ENCODE assay signal across 23 cellular contexts in the genomic region with DNA sequence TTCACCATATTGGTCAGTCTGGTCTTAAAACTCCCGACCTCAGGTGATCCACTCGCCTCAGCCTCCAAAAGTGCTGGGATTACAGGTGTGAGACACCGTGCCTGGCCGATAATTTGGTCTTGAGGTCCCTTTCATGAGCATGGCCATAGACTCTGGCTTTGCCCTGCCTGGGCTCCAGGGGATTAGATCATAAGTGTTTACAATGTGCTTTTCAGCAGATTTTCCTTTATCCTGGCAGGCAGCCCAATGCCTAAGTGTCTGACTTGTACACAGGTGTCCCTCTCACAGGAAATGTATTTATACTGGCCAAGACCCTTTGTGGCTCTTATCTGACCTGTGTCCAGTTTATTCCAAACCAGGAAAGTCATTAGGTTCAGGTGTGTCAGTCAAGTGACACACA. TPM values are rescaled to one million over a fixed set of nuclear protein-coding genes. Genes with fewer than 3 reads are reported as not detected.
DNase-seq lines count a peak whose midpoint lies in the region; ATAC-seq and TF ChIP-seq lines count a peak whose summit lies in the region.
"Had no signal": no experiment of that assay in that cellular context is flagged by ENCODE, and none has a peak within 500 bp of the region (broad histone marks: within the 10 kb centered on the region; RNA-seq: fewer than 3 reads in every experiment).

No MANE protein-coding gene starts in this region.

- no peaks in the 10 kb centered on the region for H3K27me3 ChIP-seq in ovary
- H3K27me3 ChIP-seq: suprapubic skin, vagina had no signal

- H3K9me3 ChIP-seq in ovary = no peaks in the 10 kb centered on the region
- H3K9me3 ChIP-seq: lower lobe of right lung, prostate gland, suprapubic skin, vagina had no signal

- TF ChIP-seq CTCF in choroid plexus epithelial cell (conservative IDR thresholded peaks at IDR 0.05; ENCODE audit: low read depth, low read length) = no peak
- TF ChIP-seq CTCF in ovary (IDR thresholded peaks at IDR 0.05) = no peak

- TF ChIP-seq EP300 in ovary (IDR thresholded peaks at IDR 0.05) = no peak

- peaks cover 9% of the 10 kb centered on the region for H3K4me1 ChIP-seq in ovary (ENCODE audit: insufficient read depth)
- H3K4me1 ChIP-seq: prostate gland had no signal

- no peak for TF ChIP-seq POLR2A in ovary (IDR thresholded peaks at IDR 0.05)

- no peaks in the 10 kb centered on the region for H3K36me3 ChIP-seq in ovary
- H3K36me3 ChIP-seq: lower lobe of right lung, neural progenitor cell, prostate gland, suprapubic skin, vagina had no signal

- H3K4me3 ChIP-seq in choroid plexus epithelial cell (ENCODE audit: low read depth, low read length) = no peak overlapping the region
- no peak overlapping the region for H3K4me3 ChIP-seq in ovary
- H3K4me3 ChIP-seq: lower lobe of right lung, neural progenitor cell, prostate gland, suprapubic skin, vagina had no signal

- no peak overlapping the region for H3K27ac ChIP-seq in ovary
- H3K27ac ChIP-seq: lower lobe of right lung, neural progenitor cell, prostate gland, suprapubic skin, vagina had no signal

- ATAC-seq in HG03457 (IDR thresholded peaks at IDR 0.05; ENCODE audit: unreplicated experiment) (no peak), HG02938 (IDR thresholded peaks at IDR 0.05; ENCODE audit: unreplicated experiment) (no peak), GM21423 (IDR thresholded peaks at IDR 0.05; ENCODE audit: unreplicated experiment) (no peak)
- ATAC-seq: HCT116 had no signal

- 87 to 93% (median 87%) methylated on average over 4 of the region's 4 CpGs for WGBS in ovary, 3 donors

- intact Hi-C loops in ovary (cut with DNase I) = no loop called here

- DNase-seq in D341Med (ENCODE audit: low spot score) (peak; percentile 50), NCI-H146 (lab: John Stamatoyannopoulos, UW) (peak; percentile 87), NCI-H748 (lab: John Stamatoyannopoulos, UW; ENCODE audit: unreplicated experiment) (peak; percentile 86), choroid plexus epithelial cell (ENCODE audit: low read depth) (peak; percentile 25), ovary (no peak)
- DNase-seq: activated CD4-positive, alpha-beta T cell treated with anti-CD3 and anti-CD28 coated beads for 4 hours; activated naive CD4-positive, alpha-beta T cell treated with anti-CD3 and anti-CD28 coated beads for 36 hours; activated T-cell treated with anti-CD3 and anti-CD28 coated beads, Interleukin-2, amount 50 U/mL, for 48 hours; amniotic stem cell; islet precursor cell; Karpas-422; lower lobe of right lung had no signal

RNA-seq across cellular contexts. Expression of gene BCAM, which starts 15.9 kb away (rescaled TPM):
- total RNA-seq in ovary = 100 to 1,000 TPM in 2 of 7 donors, 10 to 100 TPM in 5; 18.4 to 419 (median 87.0) TPM
- polyA plus RNA-seq in ovary = 10 to 100 TPM in 1 of 2 donors, 1 to 10 TPM in 1; 9.7 to 62.0 TPM
- total RNA-seq: activated CD8-positive, alpha-beta memory T cell treated with anti-CD3 and anti-CD28 coated beads for 36 hours; activated naive CD4-positive, alpha-beta T cell treated with anti-CD3 and anti-CD28 coated beads for 36 hours had no signal

RNA-seq across cellular contexts. Expression of gene NECTIN2, which starts 21.3 kb away (rescaled TPM):
- total RNA-seq in ovary = 100 to 1,000 TPM in 1 of 7 donors, 10 to 100 TPM in 6; 37.8 to 185 (median 71.8) TPM
- polyA plus RNA-seq in ovary = 10 to 100 TPM; 40.3 to 76.3 TPM

RNA-seq across cellular contexts. Expression of gene CBLC, which starts 47.1 kb away (rescaled TPM):
- 10 to 100 TPM in 1 of 7 donors, 1 to 10 TPM in 3, under 1 TPM in 1, not detected in 2; 0.46 to 10.3 (median 2.2) TPM for total RNA-seq in ovary
- polyA plus RNA-seq in ovary = under 1 TPM in 1 of 2 donors, not detected in 1; 0.08 TPM
- total RNA-seq: activated CD8-positive, alpha-beta memory T cell treated with anti-CD3 and anti-CD28 coated beads for 36 hours; activated naive CD4-positive, alpha-beta T cell treated with anti-CD3 and anti-CD28 coated beads for 36 hours had no signal
- polyA plus RNA-seq: BJ, fibroblast of lung had no signal

Comparison
In these comparisons a context has a peak if more than half of its experiments do, and no peak if none do; other contexts are left out.
1. DNase-seq: peak in D341Med (single experiment), NCI-H146 (single experiment), NCI-H748 (single experiment) and choroid plexus epithelial cell (single experiment); none in ovary (0 of 5).